ENCODE assay signal across 2 cellular contexts in the genomic region with DNA sequence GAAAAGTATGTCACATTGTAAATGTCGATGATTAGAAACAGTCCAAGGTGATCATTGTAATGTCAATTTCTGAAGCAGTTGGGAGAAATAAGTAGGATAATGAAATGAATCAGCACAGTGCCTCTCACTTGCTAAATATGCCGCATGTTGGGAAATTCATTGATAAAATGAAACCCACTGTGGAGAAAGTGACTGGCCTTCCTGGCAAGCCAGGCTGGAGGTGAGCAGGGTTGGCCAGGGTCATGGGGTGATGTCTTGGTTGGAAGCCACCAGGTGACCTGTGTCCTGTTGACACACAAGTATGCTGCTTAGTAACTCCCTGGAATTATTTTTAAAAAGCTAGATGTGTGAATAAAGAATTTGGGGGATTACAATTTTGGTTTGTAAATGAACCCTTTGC.
TF ChIP-seq lines count a peak whose summit lies in the region.

No MANE protein-coding gene starts in this region.

TF ChIP-seq in liver, 16 proteins besides CTCF, POLR2A, EP300 and RAD21:
- TF ChIP-seq TAF1 (conservative IDR thresholded peaks at IDR 0.05) (no peak), YY1 (IDR thresholded peaks at IDR 0.05) (no peak), HNF4A (conservative IDR thresholded peaks at IDR 0.05) (peak; percentile 22 to 56), EGR1 (IDR thresholded peaks at IDR 0.05; ENCODE audit: low read depth in 2 of 2) (peak in 1 of 2 donors; percentile 40), NR2F2 (IDR thresholded peaks at IDR 0.05) (no peak), GABPA (IDR thresholded peaks at IDR 0.05 in 1 of 2, conservative IDR thresholded peaks at IDR 0.05 in 1 of 2) (no peak), FOXA2 (IDR thresholded peaks at IDR 0.05) (no peak), FOXA1 (IDR thresholded peaks at IDR 0.05) (peak; percentile 37), JUND (IDR thresholded peaks at IDR 0.05) (peak; percentile 28 to 87), RXRA (IDR thresholded peaks at IDR 0.05) (peak; percentile 65 to 84), HNF4G (IDR thresholded peaks at IDR 0.05) (no peak), SP1 (IDR thresholded peaks at IDR 0.05) (no peak)
- TF ChIP-seq, protein P1, sequence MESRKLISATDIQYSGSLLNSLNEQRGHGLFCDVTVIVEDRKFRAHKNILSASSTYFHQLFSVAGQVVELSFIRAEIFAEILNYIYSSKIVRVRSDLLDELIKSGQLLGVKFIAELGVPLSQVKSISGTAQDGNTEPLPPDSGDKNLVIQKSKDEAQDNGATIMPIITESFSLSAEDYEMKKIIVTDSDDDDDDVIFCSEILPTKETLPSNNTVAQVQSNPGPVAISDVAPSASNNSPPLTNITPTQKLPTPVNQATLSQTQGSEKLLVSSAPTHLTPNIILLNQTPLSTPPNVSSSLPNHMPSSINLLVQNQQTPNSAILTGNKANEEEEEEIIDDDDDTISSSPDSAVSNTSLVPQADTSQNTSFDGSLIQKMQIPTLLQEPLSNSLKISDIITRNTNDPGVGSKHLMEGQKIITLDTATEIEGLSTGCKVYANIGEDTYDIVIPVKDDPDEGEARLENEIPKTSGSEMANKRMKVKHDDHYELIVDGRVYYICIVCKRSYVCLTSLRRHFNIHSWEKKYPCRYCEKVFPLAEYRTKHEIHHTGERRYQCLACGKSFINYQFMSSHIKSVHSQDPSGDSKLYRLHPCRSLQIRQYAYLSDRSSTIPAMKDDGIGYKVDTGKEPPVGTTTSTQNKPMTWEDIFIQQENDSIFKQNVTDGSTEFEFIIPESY (IDR thresholded peaks at IDR 0.05): no peak
- TF ChIP-seq, protein P2, sequence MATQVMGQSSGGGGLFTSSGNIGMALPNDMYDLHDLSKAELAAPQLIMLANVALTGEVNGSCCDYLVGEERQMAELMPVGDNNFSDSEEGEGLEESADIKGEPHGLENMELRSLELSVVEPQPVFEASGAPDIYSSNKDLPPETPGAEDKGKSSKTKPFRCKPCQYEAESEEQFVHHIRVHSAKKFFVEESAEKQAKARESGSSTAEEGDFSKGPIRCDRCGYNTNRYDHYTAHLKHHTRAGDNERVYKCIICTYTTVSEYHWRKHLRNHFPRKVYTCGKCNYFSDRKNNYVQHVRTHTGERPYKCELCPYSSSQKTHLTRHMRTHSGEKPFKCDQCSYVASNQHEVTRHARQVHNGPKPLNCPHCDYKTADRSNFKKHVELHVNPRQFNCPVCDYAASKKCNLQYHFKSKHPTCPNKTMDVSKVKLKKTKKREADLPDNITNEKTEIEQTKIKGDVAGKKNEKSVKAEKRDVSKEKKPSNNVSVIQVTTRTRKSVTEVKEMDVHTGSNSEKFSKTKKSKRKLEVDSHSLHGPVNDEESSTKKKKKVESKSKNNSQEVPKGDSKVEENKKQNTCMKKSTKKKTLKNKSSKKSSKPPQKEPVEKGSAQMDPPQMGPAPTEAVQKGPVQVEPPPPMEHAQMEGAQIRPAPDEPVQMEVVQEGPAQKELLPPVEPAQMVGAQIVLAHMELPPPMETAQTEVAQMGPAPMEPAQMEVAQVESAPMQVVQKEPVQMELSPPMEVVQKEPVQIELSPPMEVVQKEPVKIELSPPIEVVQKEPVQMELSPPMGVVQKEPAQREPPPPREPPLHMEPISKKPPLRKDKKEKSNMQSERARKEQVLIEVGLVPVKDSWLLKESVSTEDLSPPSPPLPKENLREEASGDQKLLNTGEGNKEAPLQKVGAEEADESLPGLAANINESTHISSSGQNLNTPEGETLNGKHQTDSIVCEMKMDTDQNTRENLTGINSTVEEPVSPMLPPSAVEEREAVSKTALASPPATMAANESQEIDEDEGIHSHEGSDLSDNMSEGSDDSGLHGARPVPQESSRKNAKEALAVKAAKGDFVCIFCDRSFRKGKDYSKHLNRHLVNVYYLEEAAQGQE (IDR thresholded peaks at IDR 0.05): no peak
- TF ChIP-seq, protein P3, sequence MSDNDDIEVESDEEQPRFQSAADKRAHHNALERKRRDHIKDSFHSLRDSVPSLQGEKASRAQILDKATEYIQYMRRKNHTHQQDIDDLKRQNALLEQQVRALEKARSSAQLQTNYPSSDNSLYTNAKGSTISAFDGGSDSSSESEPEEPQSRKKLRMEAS (IDR thresholded peaks at IDR 0.05): no peak
- TF ChIP-seq, protein P4, sequence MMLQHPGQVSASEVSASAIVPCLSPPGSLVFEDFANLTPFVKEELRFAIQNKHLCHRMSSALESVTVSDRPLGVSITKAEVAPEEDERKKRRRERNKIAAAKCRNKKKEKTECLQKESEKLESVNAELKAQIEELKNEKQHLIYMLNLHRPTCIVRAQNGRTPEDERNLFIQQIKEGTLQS (IDR thresholded peaks at IDR 0.05): peak; percentile 22

TF ChIP-seq in HepG2, 621 proteins besides CTCF, POLR2A, EP300 and RAD21:
- TF ChIP-seq CHD2 (IDR thresholded peaks at IDR 0.05; ENCODE audit: low read depth, low read length): no peak
- no peak for TF ChIP-seq ZNF329 (CRISPR knock-in tag; IDR thresholded peaks at IDR 0.05; ENCODE audit: low read depth)
- no peak for TF ChIP-seq NFKBIZ (CRISPR knock-in tag; IDR thresholded peaks at IDR 0.05)
- TF ChIP-seq TARDBP (CRISPR knock-in tag; IDR thresholded peaks at IDR 0.05): no peak
- no peak for TF ChIP-seq EED (CRISPR knock-in tag; IDR thresholded peaks at IDR 0.05)
- TF ChIP-seq, protein P5, sequence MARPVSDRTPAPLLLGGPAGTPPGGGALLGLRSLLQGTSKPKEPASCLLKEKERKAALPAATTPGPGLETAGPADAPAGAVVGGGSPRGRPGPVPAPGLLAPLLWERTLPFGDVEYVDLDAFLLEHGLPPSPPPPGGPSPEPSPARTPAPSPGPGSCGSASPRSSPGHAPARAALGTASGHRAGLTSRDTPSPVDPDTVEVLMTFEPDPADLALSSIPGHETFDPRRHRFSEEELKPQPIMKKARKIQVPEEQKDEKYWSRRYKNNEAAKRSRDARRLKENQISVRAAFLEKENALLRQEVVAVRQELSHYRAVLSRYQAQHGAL (CRISPR knock-in tag; IDR thresholded peaks at IDR 0.05; ENCODE audit: not compliant biosample characterization): no peak
- no peak for TF ChIP-seq MED13 (CRISPR knock-in tag; IDR thresholded peaks at IDR 0.05)
- no peak for TF ChIP-seq MATR3 (CRISPR knock-in tag; IDR thresholded peaks at IDR 0.05)
